ENCODE assay signal across 35 cellular contexts in genomic region chr12:57762463-57762862, GRCh38.
"Had no signal": no experiment of that assay in that cellular context is flagged by ENCODE, and none has a peak within 500 bp of the region (broad histone marks: within the 10 kb centered on the region; RNA-seq: fewer than 3 reads in every experiment).

No MANE protein-coding gene starts in this region.

- H3K9me3 ChIP-seq: adrenal gland, body of pancreas, breast epithelium had no signal

- H3K36me3 ChIP-seq: brain microvascular endothelial cell, breast epithelium had no signal

- DNase-seq: activated CD4-positive, alpha-beta memory T cell treated with anti-CD3 and anti-CD28 coated beads, Interleukin-2, amount 10 ng/mL, durations not matched to agents 7 days and 5 days; activated CD4-positive, alpha-beta T cell treated with anti-CD3 and anti-CD28 coated beads for 1 hour; activated CD4-positive, alpha-beta T cell treated with anti-CD3 and anti-CD28 coated beads for 36 hours; activated CD4-positive, alpha-beta T cell treated with anti-CD3 and anti-CD28 coated beads for 48 hours; activated CD4-positive, alpha-beta T cell treated with anti-CD3 and anti-CD28 coated beads, Interleukin-2, amount 10 ng/mL, durations not matched to agents 7 days and 5 days; activated CD4-positive, alpha-beta T cell treated with anti-CD3 and anti-CD28 coated beads, Interleukin-2, amount 50 U/mL, for 48 hours; activated CD4-positive, CD25-positive, alpha-beta regulatory T cell; activated CD8-positive, alpha-beta memory T cell treated with anti-CD3 and anti-CD28 coated beads for 24 hours; activated CD8-positive, alpha-beta memory T cell treated with anti-CD3 and anti-CD28 coated beads, Interleukin-2, amount 10 ng/mL, durations not matched to agents 7 days and 5 days; activated CD8-positive, alpha-beta memory T cell treated with anti-CD3 and anti-CD28 coated beads, Interleukin-2, amount 50 U/mL, for 48 hours; activated CD8-positive, alpha-beta T cell treated with anti-CD3 and anti-CD28 coated beads, Interleukin-2, amount 10 ng/mL, durations not matched to agents 7 days and 5 days; activated effector memory CD4-positive, alpha-beta T cell treated with Interleukin-2 at 50 U/mL for 16 hours; activated gamma-delta T cell; activated naive CD4-positive, alpha-beta T cell treated with anti-CD3 and anti-CD28 coated beads for 36 hours; activated naive CD4-positive, alpha-beta T cell treated with anti-CD3 and anti-CD28 coated beads, Interleukin-2, amount 50 U/mL, for 16 hours; activated T-cell treated with anti-CD3 and anti-CD28 coated beads, Interleukin-2, amount 50 U/mL, for 24 hours; activated T-cell treated with anti-CD3 and anti-CD28 coated beads, Interleukin-2, amount 50 U/mL, for 48 hours; adrenal gland; amniotic stem cell; aorta; body of pancreas; brain microvascular endothelial cell; central memory CD4-positive, alpha-beta T cell; T-helper 2 cell; T-helper 9 cell had no signal

- H3K4me3 ChIP-seq: adrenal gland, body of pancreas, breast epithelium had no signal

- H3K27me3 ChIP-seq: adrenal gland, body of pancreas had no signal

- H3K36me3 Mint-ChIP-seq: WTC11 had no signal

- FAIRE-seq: astrocyte, colon, TTC549 had no signal

- H3K4me3 Mint-ChIP-seq: activated CD4-positive, alpha-beta memory T cell treated with anti-CD3 and anti-CD28 coated beads, Interleukin-2, amount 10 ng/mL, durations not matched to agents 7 days and 5 days; activated CD4-positive, alpha-beta T cell treated with anti-CD3 and anti-CD28 coated beads for 36 hours; activated CD4-positive, alpha-beta T cell treated with anti-CD3 and anti-CD28 coated beads, Interleukin-2, amount 10 ng/mL, durations not matched to agents 7 days and 5 days; activated CD8-positive, alpha-beta memory T cell treated with anti-CD3 and anti-CD28 coated beads, Interleukin-2, amount 10 ng/mL, durations not matched to agents 7 days and 5 days; activated CD8-positive, alpha-beta T cell treated with anti-CD3 and anti-CD28 coated beads, Interleukin-2, amount 10 ng/mL, durations not matched to agents 7 days and 5 days; activated naive CD4-positive, alpha-beta T cell treated with anti-CD3 and anti-CD28 coated beads for 36 hours; activated T-cell treated with anti-CD3 and anti-CD28 coated beads, Interleukin-2, amount 50 U/mL, for 24 hours; T-helper 2 cell treated with Interferon-gamma antibody and Interleukin-4, amounts not matched to agents 5 μg/mL and 100 μg/mL, for 36 hours; WTC11 had no signal

- H3K27ac Mint-ChIP-seq: activated CD4-positive, alpha-beta memory T cell treated with anti-CD3 and anti-CD28 coated beads, Interleukin-2, amount 10 ng/mL, durations not matched to agents 7 days and 5 days; activated CD4-positive, alpha-beta T cell treated with anti-CD3 and anti-CD28 coated beads for 36 hours; activated CD4-positive, alpha-beta T cell treated with anti-CD3 and anti-CD28 coated beads, Interleukin-2, amount 10 ng/mL, durations not matched to agents 7 days and 5 days; activated CD8-positive, alpha-beta memory T cell treated with anti-CD3 and anti-CD28 coated beads, Interleukin-2, amount 10 ng/mL, durations not matched to agents 7 days and 5 days; activated CD8-positive, alpha-beta T cell treated with anti-CD3 and anti-CD28 coated beads, Interleukin-2, amount 10 ng/mL, durations not matched to agents 7 days and 5 days; activated naive CD4-positive, alpha-beta T cell treated with anti-CD3 and anti-CD28 coated beads for 36 hours; activated T-cell treated with anti-CD3 and anti-CD28 coated beads, Interleukin-2, amount 50 U/mL, for 24 hours; activated T-helper 2 cell treated with anti-CD3 and anti-CD28 coated beads, Interferon-gamma antibody, Interleukin-2, Interleukin-4, amounts not matched to agents 10 μg/mL and 5 μg/mL and 100 μg/mL, durations not matched to agents 14 hours and 24 hours and 36 hours; T-helper 2 cell treated with Interferon-gamma antibody and Interleukin-4, amounts not matched to agents 5 μg/mL and 100 μg/mL, for 36 hours; WTC11 had no signal

- ATAC-seq: activated CD4-positive, alpha-beta T cell treated with anti-CD3 and anti-CD28 coated beads for 36 hours; activated CD4-positive, CD25-positive, alpha-beta regulatory T cell treated with anti-CD3 and anti-CD28 coated beads, Interleukin-2, amount 50 U/mL, for 24 hours; activated CD8-positive, alpha-beta memory T cell treated with anti-CD3 and anti-CD28 coated beads, Interleukin-2, amount 10 ng/mL, durations not matched to agents 7 days and 5 days; activated CD8-positive, alpha-beta T cell treated with anti-CD3 and anti-CD28 coated beads, Interleukin-2, amount 10 ng/mL, durations not matched to agents 7 days and 5 days; activated naive CD4-positive, alpha-beta T cell treated with anti-CD3 and anti-CD28 coated beads, Interleukin-2, amount 50 U/mL, for 72 hours; body of pancreas; WTC11 had no signal

- H3K27ac ChIP-seq: adrenal gland, body of pancreas, brain microvascular endothelial cell, breast epithelium, VCaP had no signal

- H3K9me3 Mint-ChIP-seq: activated CD4-positive, alpha-beta memory T cell treated with anti-CD3 and anti-CD28 coated beads, Interleukin-2, amount 10 ng/mL, durations not matched to agents 7 days and 5 days; activated CD4-positive, alpha-beta T cell treated with anti-CD3 and anti-CD28 coated beads, Interleukin-2, amount 10 ng/mL, durations not matched to agents 7 days and 5 days; activated naive CD4-positive, alpha-beta T cell treated with anti-CD3 and anti-CD28 coated beads for 36 hours; activated naive CD4-positive, alpha-beta T cell treated with anti-CD3 and anti-CD28 coated beads, Interleukin-2, amount 50 U/mL, for 72 hours; activated T-cell treated with anti-CD3 and anti-CD28 coated beads, Interleukin-2, amount 50 U/mL, for 24 hours; activated T-helper 2 cell treated with anti-CD3 and anti-CD28 coated beads, Interferon-gamma antibody, Interleukin-2, Interleukin-4, amounts not matched to agents 10 μg/mL and 5 μg/mL and 100 μg/mL, durations not matched to agents 14 hours and 24 hours and 36 hours; T-helper 2 cell treated with Interferon-gamma antibody and Interleukin-4, amounts not matched to agents 5 μg/mL and 100 μg/mL, for 36 hours; WTC11 had no signal
